ENCODE assay signal across 28 cellular contexts in the genomic region with DNA sequence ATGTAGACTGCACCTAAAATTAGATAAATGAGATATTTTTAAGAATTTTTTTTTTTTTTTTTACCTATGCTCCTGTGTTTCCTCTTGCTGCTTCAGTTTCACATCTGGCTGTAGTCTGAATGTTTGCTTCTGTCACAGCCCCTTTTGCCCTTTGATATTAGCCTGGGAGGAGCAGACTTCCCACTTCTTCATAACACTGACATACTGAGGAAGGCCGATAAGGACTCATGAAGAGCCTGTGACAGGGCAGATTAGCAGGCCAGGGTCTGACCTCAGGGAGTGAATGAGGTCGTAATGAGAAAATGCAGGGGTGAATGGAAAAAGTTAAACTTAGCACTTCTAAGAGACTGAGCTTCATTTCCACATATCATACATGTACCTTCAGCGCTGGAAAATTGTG. TPM values are rescaled to one million over a fixed set of nuclear protein-coding genes. Genes with fewer than 3 reads are reported as not detected.
DNase-seq lines count a peak whose midpoint lies in the region; ATAC-seq, FAIRE-seq and TF ChIP-seq lines count a peak whose summit lies in the region.
"Had no signal": no experiment of that assay in that cellular context is flagged by ENCODE, and none has a peak within 500 bp of the region (broad histone marks: within the 10 kb centered on the region; RNA-seq: fewer than 3 reads in every experiment).

Gene SLFN14 (minus strand): TSS at position 117 of the 400 bp plus-strand sequence. CDS start 2,757 bp downstream, outside the sequence.

- intact Hi-C loops in dendritic cell treated with granulocyte-macrophage colony-stimulating factor and Interleukin-4, amounts not matched to agents 40 ng/mL and 50 ng/mL, for 4 days (cut with micrococcal nuclease): no loop called here
- intact Hi-C loops in psoas muscle (cut with DNase I): no loop called here

- DNase-seq in activated T-cell treated with anti-CD3 and anti-CD28 coated beads, Interleukin-2, amount 50 U/mL, for 24 hours: no peak
- DNase-seq in activated T-cell treated with anti-CD3 and anti-CD28 coated beads, Interleukin-2, amount 50 U/mL, for 4 hours: no peak
- peak; percentile 49 for DNase-seq in OCI-M2 (lab: John Stamatoyannopoulos, UW; ENCODE audit: unreplicated experiment)
- DNase-seq in small intestine: peak; percentile 70
- DNase-seq in psoas muscle: no peak
- DNase-seq in MV-4-11 (lab: John Stamatoyannopoulos, UW): no peak
- DNase-seq: activated B cell treated with CpG ODN at 0.5 μM for 24 hours; activated CD4-positive, alpha-beta memory T cell treated with anti-CD3 and anti-CD28 coated beads, Interleukin-2, amount 10 ng/mL, durations not matched to agents 7 days and 5 days; activated T-cell treated with anti-CD3 and anti-CD28 coated beads for 4 hours; effector CD8-positive, alpha-beta T cell; foreskin keratinocyte; left lung; midbrain; naive thymus-derived CD8-positive, alpha-beta T cell; NCI-H1105; NCI-H2029 treated with DMSO at 0.1 percent for 48 hours; NCI-H226; occipital lobe; SK-N-SH had no signal

- peak within 1 kb of the TSS; percentile 30 for H3K27ac Mint-ChIP-seq in activated T-cell treated with anti-CD3 and anti-CD28 coated beads, Interleukin-2, amount 50 U/mL, for 24 hours
- peak within 1 kb of the TSS; percentile 56 for H3K27ac Mint-ChIP-seq in dendritic cell treated with granulocyte-macrophage colony-stimulating factor and Interleukin-4, amounts not matched to agents 40 ng/mL and 50 ng/mL, for 4 days
- H3K27ac Mint-ChIP-seq: activated B cell treated with CpG ODN at 0.5 μM for 24 hours; activated CD4-positive, alpha-beta memory T cell treated with anti-CD3 and anti-CD28 coated beads, Interleukin-2, amount 10 ng/mL, durations not matched to agents 7 days and 5 days; activated naive CD4-positive, alpha-beta T cell treated with anti-CD3 and anti-CD28 coated beads, Interleukin-2, amount 50 U/mL, for 72 hours; naive thymus-derived CD8-positive, alpha-beta T cell had no signal

- no peaks in the 10 kb centered on the region for H3K27me3 Mint-ChIP-seq in activated T-cell treated with anti-CD3 and anti-CD28 coated beads, Interleukin-2, amount 50 U/mL, for 24 hours
- peaks cover 12% of the 10 kb centered on the region for H3K27me3 Mint-ChIP-seq in activated T-cell treated with anti-CD3 and anti-CD28 coated beads, Interleukin-2, amount 50 U/mL, for 4 hours (ENCODE audit: low read depth)
- H3K27me3 Mint-ChIP-seq in dendritic cell treated with granulocyte-macrophage colony-stimulating factor and Interleukin-4, amounts not matched to agents 40 ng/mL and 50 ng/mL, for 4 days: peaks cover 3% of the 10 kb centered on the region

- H3K4me3 Mint-ChIP-seq in activated T-cell treated with anti-CD3 and anti-CD28 coated beads, Interleukin-2, amount 50 U/mL, for 24 hours: no peak within 1 kb of the TSS
- H3K4me3 Mint-ChIP-seq in activated T-cell treated with anti-CD3 and anti-CD28 coated beads, Interleukin-2, amount 50 U/mL, for 4 hours: no peak within 1 kb of the TSS
- H3K4me3 Mint-ChIP-seq in dendritic cell treated with granulocyte-macrophage colony-stimulating factor and Interleukin-4, amounts not matched to agents 40 ng/mL and 50 ng/mL, for 4 days: no peak within 1 kb of the TSS
- H3K4me3 Mint-ChIP-seq: activated B cell treated with CpG ODN at 0.5 μM for 24 hours; activated CD4-positive, alpha-beta memory T cell treated with anti-CD3 and anti-CD28 coated beads, Interleukin-2, amount 10 ng/mL, durations not matched to agents 7 days and 5 days; naive thymus-derived CD8-positive, alpha-beta T cell had no signal

- no peak for ATAC-seq in activated T-cell treated with anti-CD3 and anti-CD28 coated beads, Interleukin-2, amount 50 U/mL, for 4 hours
- ATAC-seq in GM18867 (IDR thresholded peaks at IDR 0.05; ENCODE audit: unreplicated experiment) (no peak), psoas muscle (no peak)
- ATAC-seq: esophagus mucosa; foreskin keratinocyte; left lung; naive thymus-derived CD8-positive, alpha-beta T cell had no signal

- FAIRE-seq in small intestine (lab: Jason Lieb, UNC): no peak
- FAIRE-seq: A204.1, H54 had no signal

- 22 to 36% (median 35%) methylated on average over 3 of the region's 3 CpGs for WGBS in small intestine, 3 donors
- WGBS in psoas muscle, 3 donors: 65 to 74% (median 71%) methylated on average over 3 of the region's 3 CpGs

- H3K27me3 ChIP-seq in small intestine (ENCODE audit: control insufficient read depth in 2 of 2, insufficient read depth in 2 of 2, low read length in 2 of 2) (peaks cover 0 to 3% of the 10 kb centered on the region in 2 donors), psoas muscle (ENCODE audit: insufficient read depth in 3 of 3, low read length in 2 of 3) (no peaks in the 10 kb centered on the region)
- H3K27me3 ChIP-seq: left lung had no signal

- H3K4me1 ChIP-seq in small intestine (ENCODE audit: control insufficient read depth in 2 of 2, insufficient read depth in 1 of 2, low read depth in 1 of 2, low read length in 1 of 2) (no peaks in the 10 kb centered on the region), psoas muscle (no peaks in the 10 kb centered on the region)
- H3K4me1 ChIP-seq: foreskin keratinocyte, left lung had no signal

- peaks cover 4% of the 10 kb centered on the region for H3K4me1 Mint-ChIP-seq in activated T-cell treated with anti-CD3 and anti-CD28 coated beads, Interleukin-2, amount 50 U/mL, for 24 hours (ENCODE audit: low read depth)
- peaks cover 2% of the 10 kb centered on the region for H3K4me1 Mint-ChIP-seq in activated T-cell treated with anti-CD3 and anti-CD28 coated beads, Interleukin-2, amount 50 U/mL, for 4 hours (ENCODE audit: low read depth)
- H3K4me1 Mint-ChIP-seq in dendritic cell treated with granulocyte-macrophage colony-stimulating factor and Interleukin-4, amounts not matched to agents 40 ng/mL and 50 ng/mL, for 4 days (ENCODE audit: low read depth): peaks cover 28% of the 10 kb centered on the region
- H3K4me1 Mint-ChIP-seq: activated B cell treated with CpG ODN at 0.5 μM for 24 hours; naive thymus-derived CD8-positive, alpha-beta T cell had no signal

- H3K36me3 ChIP-seq in small intestine (ENCODE audit: control insufficient read depth in 2 of 2, insufficient read depth in 2 of 2, low read length in 2 of 2) (no peaks in the 10 kb centered on the region), psoas muscle (ENCODE audit: insufficient read depth in 1 of 2, low read depth in 1 of 2) (no peaks in the 10 kb centered on the region)
- H3K36me3 ChIP-seq: left lung had no signal

- no peak for TF ChIP-seq CTCF in psoas muscle (IDR thresholded peaks at IDR 0.05)

- H3K4me3 ChIP-seq in small intestine (ENCODE audit: low read depth in 1 of 2, low read length in 2 of 2) (no peak within 1 kb of the TSS), psoas muscle (no peak within 1 kb of the TSS)
- H3K4me3 ChIP-seq: left lung had no signal

- no peak within 1 kb of the TSS for H3K27ac ChIP-seq in small intestine (ENCODE audit: low read depth in 1 of 2, low read length in 1 of 2)
- H3K27ac ChIP-seq in psoas muscle: no peak within 1 kb of the TSS
- H3K27ac ChIP-seq: foreskin keratinocyte, RWPE1 had no signal

- H3K9me3 ChIP-seq in small intestine (ENCODE audit: control insufficient read depth, low read depth) (no peaks in the 10 kb centered on the region), psoas muscle (no peaks in the 10 kb centered on the region)
- H3K9me3 ChIP-seq: left lung, SK-N-SH had no signal

- no peaks in the 10 kb centered on the region for H3K9me3 Mint-ChIP-seq in activated T-cell treated with anti-CD3 and anti-CD28 coated beads, Interleukin-2, amount 50 U/mL, for 24 hours
- no peaks in the 10 kb centered on the region for H3K9me3 Mint-ChIP-seq in activated T-cell treated with anti-CD3 and anti-CD28 coated beads, Interleukin-2, amount 50 U/mL, for 4 hours
- H3K9me3 Mint-ChIP-seq in dendritic cell treated with granulocyte-macrophage colony-stimulating factor and Interleukin-4, amounts not matched to agents 40 ng/mL and 50 ng/mL, for 4 days: no peaks in the 10 kb centered on the region
- H3K9me3 Mint-ChIP-seq: activated B cell treated with CpG ODN at 0.5 μM for 24 hours; activated CD4-positive, alpha-beta memory T cell treated with anti-CD3 and anti-CD28 coated beads, Interleukin-2, amount 10 ng/mL, durations not matched to agents 7 days and 5 days; activated naive CD4-positive, alpha-beta T cell treated with anti-CD3 and anti-CD28 coated beads, Interleukin-2, amount 50 U/mL, for 72 hours; naive thymus-derived CD8-positive, alpha-beta T cell had no signal

- H3K36me3 Mint-ChIP-seq in activated T-cell treated with anti-CD3 and anti-CD28 coated beads, Interleukin-2, amount 50 U/mL, for 24 hours (ENCODE audit: low read depth): no peaks in the 10 kb centered on the region
- no peaks in the 10 kb centered on the region for H3K36me3 Mint-ChIP-seq in activated T-cell treated with anti-CD3 and anti-CD28 coated beads, Interleukin-2, amount 50 U/mL, for 4 hours (ENCODE audit: insufficient read depth)
- H3K36me3 Mint-ChIP-seq in dendritic cell treated with granulocyte-macrophage colony-stimulating factor and Interleukin-4, amounts not matched to agents 40 ng/mL and 50 ng/mL, for 4 days (ENCODE audit: low read depth): no peaks in the 10 kb centered on the region
- H3K36me3 Mint-ChIP-seq: activated naive CD4-positive, alpha-beta T cell treated with anti-CD3 and anti-CD28 coated beads, Interleukin-2, amount 50 U/mL, for 72 hours; naive thymus-derived CD8-positive, alpha-beta T cell had no signal

RNA-seq across cellular contexts. Expression of gene SLFN14, which starts in this region (rescaled TPM):
- not detected for total RNA-seq in activated T-cell treated with anti-CD3 and anti-CD28 coated beads, Interleukin-2, amount 50 U/mL, for 4 hours
- not detected for polyA plus RNA-seq in small intestine
- under 1 TPM in 1 of 4 donors, not detected in 3; 0.12 TPM for total RNA-seq in psoas muscle
- under 1 TPM in 1 of 3 donors, not detected in 2; 0.01 TPM for polyA plus RNA-seq in psoas muscle
- total RNA-seq: activated B cell treated with CpG ODN at 0.5 μM for 24 hours; activated CD4-positive, alpha-beta memory T cell treated with anti-CD3 and anti-CD28 coated beads, Interleukin-2, amount 10 ng/mL, durations not matched to agents 7 days and 5 days; esophagus mucosa; foreskin keratinocyte; naive thymus-derived CD8-positive, alpha-beta T cell; T-helper 2 cell treated with Interferon-gamma antibody and Interleukin-4, amounts not matched to agents 100 ng/mL and 5 ng/mL, for 36 hours had no signal
- polyA plus RNA-seq: foreskin keratinocyte, SK-N-SH, urinary bladder had no signal

Comparison
In these comparisons a context has a peak if more than half of its experiments do, and no peak if none do; other contexts are left out.
1. Peak in DNase-seq in small intestine; RNA of the gene not detected or under 1 TPM.